In the genomic region with DNA sequence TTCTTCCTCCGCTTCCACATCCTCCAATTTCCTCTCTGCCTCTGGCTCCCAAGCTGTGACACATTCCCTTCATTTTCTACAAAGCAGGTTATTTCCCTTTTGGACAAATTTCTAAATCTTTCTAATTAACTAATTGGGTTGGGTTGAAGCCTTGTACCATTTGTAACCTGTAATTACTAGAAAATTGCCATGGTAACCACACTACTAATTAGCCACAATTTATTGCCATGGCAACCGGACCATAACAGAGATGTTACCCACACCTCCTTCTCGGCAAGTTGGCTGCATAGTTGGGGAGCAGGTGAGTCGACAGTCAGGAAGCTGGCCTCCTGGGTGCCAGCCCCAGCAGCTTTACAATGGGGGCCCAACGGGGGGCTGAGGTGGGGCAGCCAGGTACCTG, we compare ENCODE assay signal across 16 cellular contexts.
"Had no signal": no experiment of that assay in that cellular context is flagged by ENCODE, and none has a peak within 500 bp of the region (broad histone marks: within the 10 kb centered on the region; RNA-seq: fewer than 3 reads in every experiment).

No MANE protein-coding gene starts in this region.

- H3K9me3 ChIP-seq: pancreas had no signal

- H3K36me3 ChIP-seq: pancreas had no signal

- H3K4me1 ChIP-seq: pancreas had no signal

- H3K4me3 ChIP-seq: dorsolateral prefrontal cortex, hepatocyte, pancreas, smooth muscle cell had no signal

- FAIRE-seq: pancreas had no signal

- DNase-seq: dorsolateral prefrontal cortex; effector CD8-positive, alpha-beta T cell; foreskin melanocyte; head of caudate nucleus; left colon; left ventricle myocardium superior; mesendoderm; naive B cell; occipital lobe; stimulated activated CD4-positive, alpha-beta T cell treated with anti-CD3 and anti-CD28 coated beads, Interleukin-2, amount 100 ng/mL, for 48 hours; stimulated activated naive CD4-positive, alpha-beta T cell treated with Interleukin-2 at 50 U/mL for 16 hours; trophoblast cell had no signal

- H3K27ac ChIP-seq: dorsolateral prefrontal cortex, hepatocyte, pancreas had no signal

- H3K27me3 ChIP-seq: dorsolateral prefrontal cortex, pancreas had no signal

- ATAC-seq: left colon, left ventricle myocardium superior, pancreas, right cardiac atrium had no signal
